ENCODE assay signal across 1 cellular context in genomic region chr11:28086569-28086968, GRCh38.
A peak's percentile ranks its signal among the peaks of the same experiment; 100 is the strongest.
TF ChIP-seq lines count a peak whose summit lies in the region.

No MANE protein-coding gene starts in this region.

TF ChIP-seq in IMR-90, 13 proteins besides CTCF, POLR2A, EP300 and RAD21:
- TF ChIP-seq MAFK (IDR thresholded peaks at IDR 0.05; ENCODE audit: low read depth, low read length): peak; percentile 43; the same call in 1 of the 2 replicates
- TF ChIP-seq RFX5 (IDR thresholded peaks at IDR 0.05; ENCODE audit: low read depth, low read length): no peak
- no peak for TF ChIP-seq NFE2L2 (IDR thresholded peaks at IDR 0.05; ENCODE audit: low read depth, low read length)
- TF ChIP-seq, protein P1, sequence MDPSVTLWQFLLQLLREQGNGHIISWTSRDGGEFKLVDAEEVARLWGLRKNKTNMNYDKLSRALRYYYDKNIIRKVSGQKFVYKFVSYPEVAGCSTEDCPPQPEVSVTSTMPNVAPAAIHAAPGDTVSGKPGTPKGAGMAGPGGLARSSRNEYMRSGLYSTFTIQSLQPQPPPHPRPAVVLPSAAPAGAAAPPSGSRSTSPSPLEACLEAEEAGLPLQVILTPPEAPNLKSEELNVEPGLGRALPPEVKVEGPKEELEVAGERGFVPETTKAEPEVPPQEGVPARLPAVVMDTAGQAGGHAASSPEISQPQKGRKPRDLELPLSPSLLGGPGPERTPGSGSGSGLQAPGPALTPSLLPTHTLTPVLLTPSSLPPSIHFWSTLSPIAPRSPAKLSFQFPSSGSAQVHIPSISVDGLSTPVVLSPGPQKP (IDR thresholded peaks at IDR 0.05; ENCODE audit: borderline replicate concordance, low read depth, low read length): no peak
- TF ChIP-seq FOS (IDR thresholded peaks at IDR 0.05; ENCODE audit: low read depth, low read length): peak; percentile 83
- TF ChIP-seq CHD1 (IDR thresholded peaks at IDR 0.05; ENCODE audit: low read depth, low read length): no peak
- peak; percentile 71; the same call in 1 of the 2 replicates for TF ChIP-seq CEBPB (IDR thresholded peaks at IDR 0.05; ENCODE audit: low read depth, low read length)
- TF ChIP-seq, protein P2, sequence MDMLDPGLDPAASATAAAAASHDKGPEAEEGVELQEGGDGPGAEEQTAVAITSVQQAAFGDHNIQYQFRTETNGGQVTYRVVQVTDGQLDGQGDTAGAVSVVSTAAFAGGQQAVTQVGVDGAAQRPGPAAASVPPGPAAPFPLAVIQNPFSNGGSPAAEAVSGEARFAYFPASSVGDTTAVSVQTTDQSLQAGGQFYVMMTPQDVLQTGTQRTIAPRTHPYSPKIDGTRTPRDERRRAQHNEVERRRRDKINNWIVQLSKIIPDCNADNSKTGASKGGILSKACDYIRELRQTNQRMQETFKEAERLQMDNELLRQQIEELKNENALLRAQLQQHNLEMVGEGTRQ (IDR thresholded peaks at IDR 0.05; ENCODE audit: low read depth, low read length): no peak
- TF ChIP-seq MXI1 (IDR thresholded peaks at IDR 0.05; ENCODE audit: borderline replicate concordance, low read depth, low read length): no peak
- no peak for TF ChIP-seq MAZ (IDR thresholded peaks at IDR 0.05; ENCODE audit: borderline replicate concordance, low read depth, low read length)
- TF ChIP-seq BHLHE40 (IDR thresholded peaks at IDR 0.05; ENCODE audit: low read depth, low read length): peak; percentile 18; the same call in 1 of the 2 replicates
- TF ChIP-seq SMC3 (IDR thresholded peaks at IDR 0.05; ENCODE audit: low read depth, low read length): no peak
